ENCODE assay signal across 24 cellular contexts in the genomic region with DNA sequence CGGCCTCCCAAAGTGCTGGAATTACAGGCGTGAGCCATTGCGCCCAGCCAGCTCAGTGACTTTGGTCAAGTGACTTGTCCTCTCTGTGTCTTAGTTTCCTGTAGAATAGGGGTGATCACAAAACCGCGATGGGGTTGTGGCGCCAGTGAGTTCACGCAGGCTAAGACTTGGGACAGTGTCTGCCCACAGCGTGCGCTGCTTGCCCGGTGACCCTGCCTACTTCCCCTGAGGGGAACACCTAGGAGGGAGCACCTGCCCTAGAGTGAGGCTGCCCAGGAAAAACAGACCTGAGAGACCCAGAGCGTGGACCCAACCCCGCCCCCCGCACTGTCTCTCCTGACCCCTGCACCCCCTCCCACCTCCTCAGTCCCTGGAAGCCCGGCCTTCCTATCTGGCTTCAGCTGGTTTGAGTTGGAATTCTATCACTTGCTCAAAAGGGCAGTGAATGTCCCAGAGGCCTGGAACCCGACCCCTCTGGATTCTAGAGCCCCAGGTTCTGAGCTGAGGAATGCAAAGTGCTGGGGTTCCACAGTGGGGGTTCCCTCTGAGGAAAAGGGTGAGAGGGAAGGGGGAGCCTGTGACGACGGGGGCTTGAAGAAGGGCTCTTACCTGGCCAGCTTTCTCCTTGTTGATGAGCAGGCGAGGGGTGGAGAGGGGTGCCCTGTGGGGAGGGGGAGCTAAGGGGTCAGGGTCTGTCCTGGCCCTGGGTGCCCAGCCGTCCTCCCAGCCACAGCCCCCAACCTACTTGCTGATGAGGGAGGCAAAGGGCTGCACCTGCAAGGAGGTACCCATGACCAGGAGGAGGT. TPM values are rescaled to one million over a fixed set of nuclear protein-coding genes. Genes with fewer than 3 reads are reported as not detected.
DNase-seq lines count a peak whose midpoint lies in the region; ATAC-seq, FAIRE-seq and TF ChIP-seq lines count a peak whose summit lies in the region.
"Had no signal": no experiment of that assay in that cellular context is flagged by ENCODE, and none has a peak within 500 bp of the region (broad histone marks: within the 10 kb centered on the region; RNA-seq: fewer than 3 reads in every experiment).

No MANE protein-coding gene starts in this region.

- TF ChIP-seq CTCF in SK-N-SH (IDR thresholded peaks at IDR 0.05), result no peak

- H3K27ac ChIP-seq in SK-N-SH (ENCODE audit: low read depth in 2 of 2, low read length in 1 of 2), result no peak overlapping the region
- H3K27ac ChIP-seq: 22Rv1, colonic mucosa, tibial artery had no signal

- intact Hi-C loops in Right ventricle myocardium superior (cut with DNase I), result no loop called here

- H3K27me3 ChIP-seq in SK-N-SH (ENCODE audit: insufficient read depth), result no peaks in the 10 kb centered on the region
- H3K27me3 ChIP-seq: BE2C, colonic mucosa, tibial artery had no signal

- no peak overlapping the region for H3K9ac ChIP-seq in SK-N-SH

- FAIRE-seq in RCC 7860 (lab: Jason Lieb, UNC), result no peak
- FAIRE-seq: endothelial cell of umbilical vein had no signal

- peaks cover 34 to 55% (median 37%) of the 10 kb centered on the region in 3 donors for H3K4me1 Mint-ChIP-seq in naive B cell

- H3K36me3 ChIP-seq in SK-N-SH (replicated peaks in 1 of 2; ENCODE audit: control insufficient read depth in 1 of 2, insufficient read depth in 2 of 2, low read length in 1 of 2), result no peaks in the 10 kb centered on the region
- H3K36me3 ChIP-seq: BE2C, colonic mucosa had no signal

- H3K4me2 ChIP-seq in SK-N-SH, result no peak overlapping the region

- H3K4me3 Mint-ChIP-seq in naive B cell, result peak overlapping the region in 7 of 8 donors; percentile 15 to 79 (median 63)
- H3K4me3 Mint-ChIP-seq: brain had no signal

- H3K27ac Mint-ChIP-seq in activated naive CD4-positive, alpha-beta T cell treated with anti-CD3 and anti-CD28 coated beads, Interleukin-2, amount 50 U/mL, for 72 hours, result peak overlapping the region; percentile 74 to 90
- peak overlapping the region; percentile 54 to 93 (median 80) for H3K27ac Mint-ChIP-seq in naive B cell

- H3K9me3 Mint-ChIP-seq in activated naive CD4-positive, alpha-beta T cell treated with anti-CD3 and anti-CD28 coated beads, Interleukin-2, amount 50 U/mL, for 72 hours, result no peaks in the 10 kb centered on the region
- H3K9me3 Mint-ChIP-seq in naive B cell, result no peaks in the 10 kb centered on the region
- H3K9me3 Mint-ChIP-seq: brain had no signal

- H3K4me1 ChIP-seq in SK-N-SH (ENCODE audit: control insufficient read depth in 1 of 2, insufficient read depth in 2 of 2, low read depth in 1 of 2, low read length in 1 of 2), result peaks cover 0 to 14% of the 10 kb centered on the region in 2 experiments; a peak in 1 of 4 replicates
- H3K4me1 ChIP-seq: BE2C, tibial artery had no signal

- H3K36me3 Mint-ChIP-seq in activated naive CD4-positive, alpha-beta T cell treated with anti-CD3 and anti-CD28 coated beads, Interleukin-2, amount 50 U/mL, for 72 hours, result peaks cover 5 to 7% of the 10 kb centered on the region in 2 donors
- no peaks in the 10 kb centered on the region for H3K36me3 Mint-ChIP-seq in naive B cell

- ATAC-seq in SK-N-SH treated with all-trans-retinoic acid at 6 μM for 48 hours (no peak), naive B cell (ENCODE audit: low read depth in 2 of 2) (no peak), Right ventricle myocardium superior (ENCODE audit: poor library complexity) (no peak)
- ATAC-seq in activated naive CD4-positive, alpha-beta T cell treated with anti-CD3 and anti-CD28 coated beads, Interleukin-2, amount 50 U/mL, for 72 hours, result no peak

- no peak for TF ChIP-seq EP300 in SK-N-SH (IDR thresholded peaks at IDR 0.05; ENCODE audit: borderline replicate concordance in 1 of 2, low read depth in 1 of 2, low read length in 1 of 2)

- no peaks in the 10 kb centered on the region for H3K79me2 ChIP-seq in SK-N-SH (ENCODE audit: insufficient read depth)

- no peaks in the 10 kb centered on the region for H4K20me1 ChIP-seq in SK-N-SH (ENCODE audit: insufficient read depth)

- no peaks in the 10 kb centered on the region for H3K9me2 ChIP-seq in SK-N-SH

- no peak overlapping the region for H2AFZ ChIP-seq in SK-N-SH (ENCODE audit: low read depth)

- POLR2A ChIA-PET in SK-N-SH (lab: Yijun Ruan, JAX), result no interaction called here

- DNase-seq in SK-N-SH, result peak; percentile 12
- DNase-seq in ELF-1 (ENCODE audit: low read depth, low spot score), result peak; percentile 42
- DNase-seq in activated naive CD4-positive, alpha-beta T cell treated with anti-CD3 and anti-CD28 coated beads, Interleukin-2, amount 50 U/mL, for 72 hours (ENCODE audit: low spot score in 2 of 2), result no peak
- no peak for DNase-seq in naive B cell
- no peak for DNase-seq in NCI-H1694 treated with DMSO at 0.1 percent for 48 hours (lab: John Stamatoyannopoulos, UW)
- DNase-seq in RCC 7860 (ENCODE audit: low spot score), result no peak
- DNase-seq in Right ventricle myocardium superior, result no peak
- DNase-seq: activated CD4-positive, alpha-beta T cell treated with anti-CD3 and anti-CD28 coated beads, Interleukin-2, amount 50 U/mL, for 48 hours; activated gamma-delta T cell treated with Interleukin-2 at 50 U/mL for 16 hours; BE2C; colonic mucosa; DMS53; hippocampal formation; mesendoderm; NCI-H1417 treated with DMSO at 0.1 percent for 48 hours; NCI-H2171 treated with DMSO at 0.1 percent for 48 hours; NCI-H82; tibial artery had no signal

- TF ChIP-seq RAD21 in SK-N-SH (IDR thresholded peaks at IDR 0.05; ENCODE audit: low read length), result no peak

- no peaks in the 10 kb centered on the region for H3K9me3 ChIP-seq in SK-N-SH
- H3K9me3 ChIP-seq: BE2C, colonic mucosa, tibial artery had no signal

- CTCF ChIA-PET in SK-N-SH (lab: Yijun Ruan, JAX), result interaction anchor here (1.0 to 2.4 kb wide), 3 partner anchors 10 to 150 kb away, joined by 3 to 9 read pairs (median 4); no protein-coding TSS in a partner anchor

- H3K27me3 Mint-ChIP-seq in naive B cell, result no peaks in the 10 kb centered on the region
- H3K27me3 Mint-ChIP-seq: brain had no signal

- H3F3A ChIP-seq in SK-N-SH (replicated peaks; ENCODE audit: insufficient read depth), result no peaks in the 10 kb centered on the region

- 89% methylated on average over 13 of the region's 19 CpGs for WGBS in SK-N-SH (ENCODE audit: low lambda C conversion rate)

- no peak overlapping the region for H3K4me3 ChIP-seq in SK-N-SH (ENCODE audit: low read depth in 2 of 2, low read length in 1 of 2)
- H3K4me3 ChIP-seq: colonic mucosa, tibial artery had no signal

TF ChIP-seq in SK-N-SH, 30 proteins besides CTCF, POLR2A, EP300 and RAD21:
- TF ChIP-seq GABPA (IDR thresholded peaks at IDR 0.05; ENCODE audit: low read depth) (no peak), POLR2AphosphoS5 (IDR thresholded peaks at IDR 0.05; ENCODE audit: low read depth, low read length) (no peak), MXI1 (IDR thresholded peaks at IDR 0.05; ENCODE audit: low read depth, low read length) (no peak), GATA2 (CRISPR knock-in tag; IDR thresholded peaks at IDR 0.05) (no peak), YY1 (IDR thresholded peaks at IDR 0.05; ENCODE audit: low read depth) (no peak)
TF ChIP-seq in SK-N-SH: peak in this region for 0.

TF ChIP-seq in SK-N-SH treated with all-trans-retinoic acid at 6 μM for 48 hours, 23 proteins besides CTCF, POLR2A, EP300 and RAD21 (continues in another document):
- TF ChIP-seq ZNF8 (CRISPR knock-in tag; IDR thresholded peaks at IDR 0.05), result no peak
- TF ChIP-seq ISL1 (CRISPR knock-in tag; IDR thresholded peaks at IDR 0.05), result no peak
- no peak for TF ChIP-seq RARB (CRISPR knock-in tag; IDR thresholded peaks at IDR 0.05)
- no peak for TF ChIP-seq OSR1 (CRISPR knock-in tag; IDR thresholded peaks at IDR 0.05)
- TF ChIP-seq ARNTL (CRISPR knock-in tag; IDR thresholded peaks at IDR 0.05; ENCODE audit: borderline replicate concordance, low read depth), result no peak

RNA-seq across cellular contexts. Expression of gene RINL, which starts 2.2 kb away (rescaled TPM):
- polyA plus RNA-seq in SK-N-SH (2012; rRNA removed), result 3.8 and 4.0 TPM in 2 replicates
- polyA plus RNA-seq in SK-N-SH (2012; cell fraction: cytosol; rRNA removed), result 2.4 and 3.4 TPM in 2 replicates
- polyA plus RNA-seq in SK-N-SH (2012; cell fraction: nucleus; rRNA removed), result 3.9 and 4.6 TPM in 2 replicates
- total RNA-seq in activated naive CD4-positive, alpha-beta T cell treated with anti-CD3 and anti-CD28 coated beads, Interleukin-2, amount 50 U/mL, for 72 hours, result 100 to 1,000 TPM; 105 to 137 TPM
- polyA plus RNA-seq in naive B cell (ENCODE audit: low read depth in 6 of 6), result 10 to 100 TPM; 22.1 to 80.3 (median 50.2) TPM
- 6.3 TPM for total RNA-seq in Right ventricle myocardium superior

RNA-seq across cellular contexts. Expression of gene SIRT2, which starts 19.1 kb away (rescaled TPM):
- polyA plus RNA-seq in SK-N-SH (2012; rRNA removed) (37.9 and 39.3 TPM in 2 replicates), naive B cell (ENCODE audit: low read depth in 6 of 6) (10 to 100 TPM; 43.2 to 64.9 (median 54.4) TPM)
- polyA plus RNA-seq in SK-N-SH (2012; cell fraction: cytosol; rRNA removed), result 17.9 and 27.7 TPM in 2 replicates
- polyA plus RNA-seq in SK-N-SH (2012; cell fraction: nucleus; rRNA removed), result 86.3 and 93.6 TPM in 2 replicates
- total RNA-seq in activated naive CD4-positive, alpha-beta T cell treated with anti-CD3 and anti-CD28 coated beads, Interleukin-2, amount 50 U/mL, for 72 hours, result 10 to 100 TPM; 31.5 to 46.0 TPM
- 96.2 TPM for total RNA-seq in Right ventricle myocardium superior

RNA-seq across cellular contexts. Expression of gene NFKBIB, which starts 19.5 kb away (rescaled TPM):
- 29.6 and 31.8 TPM in 2 replicates for polyA plus RNA-seq in SK-N-SH (2012; rRNA removed)
- 17.5 and 22.5 TPM in 2 replicates for polyA plus RNA-seq in SK-N-SH (2012; cell fraction: cytosol; rRNA removed)
- 18.6 and 29.5 TPM in 2 replicates for polyA plus RNA-seq in SK-N-SH (2012; cell fraction: nucleus; rRNA removed)
- total RNA-seq in activated naive CD4-positive, alpha-beta T cell treated with anti-CD3 and anti-CD28 coated beads, Interleukin-2, amount 50 U/mL, for 72 hours, result 10 to 100 TPM; 41.9 to 71.9 TPM
- 10 to 100 TPM in 5 of 6 donors, 1 to 10 TPM in 1; 6.9 to 16.9 (median 12.1) TPM for polyA plus RNA-seq in naive B cell (ENCODE audit: low read depth in 6 of 6)
- total RNA-seq in Right ventricle myocardium superior, result 14.5 TPM

RNA-seq across cellular contexts. Expression of gene HNRNPL, which starts 30.5 kb away (rescaled TPM):
- polyA plus RNA-seq in SK-N-SH (2012; rRNA removed), result 249 and 280 TPM in 2 replicates
- polyA plus RNA-seq in SK-N-SH (2012; cell fraction: cytosol; rRNA removed), result 177 and 211 TPM in 2 replicates
- polyA plus RNA-seq in SK-N-SH (2012; cell fraction: nucleus; rRNA removed), result 330 and 355 TPM in 2 replicates
- total RNA-seq in activated naive CD4-positive, alpha-beta T cell treated with anti-CD3 and anti-CD28 coated beads, Interleukin-2, amount 50 U/mL, for 72 hours, result 100 to 1,000 TPM; 658 to 720 TPM
- 100 to 1,000 TPM in 3 of 6 donors, 10 to 100 TPM in 3; 29.0 to 116 (median 99.3) TPM for polyA plus RNA-seq in naive B cell (ENCODE audit: low read depth in 6 of 6)
- total RNA-seq in Right ventricle myocardium superior, result 158 TPM

RNA-seq across cellular contexts. Expression of gene CCER2, which starts 31.7 kb away (rescaled TPM):
- polyA plus RNA-seq in SK-N-SH (2012; rRNA removed), result 0.36 and 0.70 TPM in 2 replicates
- 0.12 and 0.15 TPM in 2 replicates for polyA plus RNA-seq in SK-N-SH (2012; cell fraction: cytosol; rRNA removed)
- 4.9 and 7.5 TPM in 2 replicates for polyA plus RNA-seq in SK-N-SH (2012; cell fraction: nucleus; rRNA removed)
- total RNA-seq in activated naive CD4-positive, alpha-beta T cell treated with anti-CD3 and anti-CD28 coated beads, Interleukin-2, amount 50 U/mL, for 72 hours, result 1 to 10 TPM in 1 of 2 donors, under 1 TPM in 1; 0.59 to 1.4 TPM
- not detected for polyA plus RNA-seq in naive B cell (ENCODE audit: low read depth in 6 of 6)
- total RNA-seq in Right ventricle myocardium superior, result not detected
- total RNA-seq: colonic mucosa, endothelial cell of umbilical vein, HT-29, LHCN-M2 had no signal

Comparison
In these comparisons a context has a peak if more than half of its experiments do, and no peak if none do; other contexts are left out.
1. DNase-seq: peak in SK-N-SH (single experiment) and ELF-1 (single experiment); none in activated naive CD4-positive, alpha-beta T cell treated with anti-CD3 and anti-CD28 coated beads, Interleukin-2, amount 50 U/mL, for 72 hours (0 of 2), naive B cell (single experiment), NCI-H1694 treated with DMSO at 0.1 percent for 48 hours (single experiment), RCC 7860 (single experiment) and Right ventricle myocardium superior (single experiment).
2. RNA of gene RINL, which starts 2.2 kb away (total RNA-seq): 105 to 137 TPM in activated naive CD4-positive, alpha-beta T cell treated with anti-CD3 and anti-CD28 coated beads, Interleukin-2, amount 50 U/mL, for 72 hours; 6.3 TPM in Right ventricle myocardium superior (single experiment); every median in the first group is over 10 times any median in the second.